In genomic region chr5:157778121-157778805, GRCh38 we compare ENCODE assay signal across 11 cellular contexts. TPM values are rescaled to one million over a fixed set of nuclear protein-coding genes. Genes with fewer than 3 reads are reported as not detected.
A peak's percentile ranks its signal among the peaks of the same experiment; 100 is the strongest.
DNase-seq lines count a peak whose midpoint lies in the region; ATAC-seq and TF ChIP-seq lines count a peak whose summit lies in the region.
"Had no signal": no experiment of that assay in that cellular context is flagged by ENCODE, and none has a peak within 500 bp of the region (broad histone marks: within the 10 kb centered on the region; RNA-seq: fewer than 3 reads in every experiment).

No MANE protein-coding gene starts in this region.

- CTCF ChIA-PET in mammary epithelial cell (lab: Charles Lee; ENCODE audit: low non-redundant PET) = no interaction called here

- peaks cover 5% of the 10 kb centered on the region for H3K27me3 ChIP-seq in mammary epithelial cell (ENCODE audit: insufficient read depth, low read length)

- H3K9me3 ChIP-seq in mammary epithelial cell (replicated peaks; ENCODE audit: insufficient read depth, low read length) = no peaks in the 10 kb centered on the region

- in situ Hi-C loops in mammary epithelial cell (cut with MboI; ENCODE audit: low sequenced_read_pairs in 2 of 2) = no loop called here

- no peaks in the 10 kb centered on the region for H3K4me1 ChIP-seq in mammary epithelial cell (ENCODE audit: insufficient read depth, low read length)

- 6% methylated on average over 3 of the region's 8 CpGs for WGBS in mammary epithelial cell (ENCODE audit: low coverage, missing lambda C conversion rate)

- H3K79me2 ChIP-seq in mammary epithelial cell (ENCODE audit: insufficient read depth, low read length) = no peaks in the 10 kb centered on the region

- ATAC-seq in GM19397 (IDR thresholded peaks at IDR 0.05; ENCODE audit: unreplicated experiment) (no peak), HG03196 (IDR thresholded peaks at IDR 0.05; ENCODE audit: unreplicated experiment) (no peak)
- ATAC-seq: naive thymus-derived CD4-positive, alpha-beta T cell had no signal

- H3K36me3 ChIP-seq in mammary epithelial cell (ENCODE audit: insufficient read depth, low read length) = no peaks in the 10 kb centered on the region

- intact Hi-C loops in mammary epithelial cell (cut with micrococcal nuclease) = no loop called here

- no peak overlapping the region for H3K27ac ChIP-seq in mammary epithelial cell (ENCODE audit: insufficient read depth, low read depth, low read length)

- no peak overlapping the region for H3K4me2 ChIP-seq in mammary epithelial cell (ENCODE audit: insufficient read depth, low read depth, low read length)

- no peaks in the 10 kb centered on the region for H4K20me1 ChIP-seq in mammary epithelial cell (ENCODE audit: insufficient read depth, low read length)

- no peak overlapping the region for H3K4me3 ChIP-seq in mammary epithelial cell (replicated peaks in 1 of 3; ENCODE audit: insufficient read depth in 1 of 3, low read depth in 2 of 3, low read length in 3 of 3)

- no TSS peak for BruUV-seq in mammary epithelial cell (replicated peaks; lab: Mats Ljungman, UMichigan)

- TF ChIP-seq CTCF in mammary epithelial cell (conservative IDR thresholded peaks at IDR 0.05 in 1 of 2, IDR thresholded peaks at IDR 0.05 in 1 of 2; ENCODE audit: extremely low read depth in 1 of 2, insufficient read depth in 1 of 2, low read depth in 1 of 2, low read length in 2 of 2) = no peak

- H3K9ac ChIP-seq in mammary epithelial cell (ENCODE audit: insufficient read depth, low read length) = no peak overlapping the region

- DNase-seq in HCEC 1CT (peak; percentile 9), NCI-H2171 (lab: John Stamatoyannopoulos, UW) (peak; percentile 18), mammary epithelial cell (peak; percentile 78), renal cortical epithelial cell (ENCODE audit: low read depth) (peak; percentile 89), activated T-cell treated with anti-CD3 and anti-CD28 coated beads for 4 hours (no peak)
- DNase-seq: naive thymus-derived CD4-positive, alpha-beta T cell; NCI-H1436; stimulated activated CD4-positive, alpha-beta T cell treated with anti-CD3 and anti-CD28 coated beads, Interleukin-2, amount 100 ng/mL, for 24 hours; T-helper 1 cell had no signal

- no peak overlapping the region for H2AFZ ChIP-seq in mammary epithelial cell (ENCODE audit: low read depth, low read length)

- dilution Hi-C loops in mammary epithelial cell (cut with HindIII; ENCODE audit: low sequenced_read_pairs) = no loop called here

RNA-seq across cellular contexts. Expression of gene LSM11, which starts 34.8 kb away (rescaled TPM):
- 1 to 10 TPM; 2.6 to 4.3 TPM for total RNA-seq in mammary epithelial cell
- 2.1 TPM for polyA plus RNA-seq in mammary epithelial cell
- polyA minus RNA-seq in mammary epithelial cell = 3.2 TPM
- 3.6 and 4.3 TPM in 2 replicates for total RNA-seq in renal cortical epithelial cell

RNA-seq across cellular contexts. Expression of gene THG1L, which starts 47.0 kb away (rescaled TPM):
- total RNA-seq in mammary epithelial cell (10 to 100 TPM; 11.3 to 13.5 TPM), renal cortical epithelial cell (18.1 and 20.0 TPM in 2 replicates)
- 17.1 TPM for polyA plus RNA-seq in mammary epithelial cell
- 19.4 TPM for polyA minus RNA-seq in mammary epithelial cell
